Comparison of ENCODE assay signal across 9 cellular contexts in the genomic region with DNA sequence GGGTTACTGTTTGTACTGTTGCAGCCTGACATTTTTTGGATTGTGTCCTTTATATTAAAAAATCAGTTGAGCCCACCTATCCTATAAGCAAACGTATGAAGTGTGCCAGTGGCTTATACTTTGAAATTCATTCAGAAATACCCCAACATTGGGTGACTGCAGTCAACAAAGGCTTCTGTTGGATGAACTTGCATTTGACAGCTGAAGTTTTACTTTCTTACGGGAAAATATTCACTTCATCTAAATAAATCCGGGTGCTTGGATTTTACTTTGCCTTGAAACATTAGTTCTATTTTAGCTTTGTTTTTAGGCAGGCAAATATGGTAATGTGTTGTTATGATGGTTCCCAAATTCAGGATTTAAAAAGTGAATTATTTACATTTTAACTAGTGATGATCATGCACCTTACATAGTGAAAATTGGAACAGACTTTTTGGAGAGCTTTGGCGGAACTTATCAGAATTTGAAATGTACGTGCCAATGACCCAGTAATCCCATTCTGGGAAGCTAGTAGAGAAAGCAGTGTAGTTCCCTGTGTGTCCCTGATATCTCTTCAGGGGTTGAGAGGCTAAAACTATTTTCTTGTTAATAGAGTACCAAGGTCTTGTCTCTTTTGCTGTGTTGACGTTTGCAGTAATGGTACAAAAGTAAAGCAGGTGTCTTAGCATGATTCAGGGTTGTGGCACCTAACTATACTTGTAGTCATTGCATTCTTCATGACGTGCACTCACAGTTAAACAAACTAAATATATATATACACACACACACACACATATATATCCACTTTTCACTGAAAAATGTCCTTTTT. TPM values are rescaled to one million over a fixed set of nuclear protein-coding genes. Genes with fewer than 3 reads are reported as not detected.
DNase-seq lines count a peak whose midpoint lies in the region; ATAC-seq and TF ChIP-seq lines count a peak whose summit lies in the region.
"Had no signal": no experiment of that assay in that cellular context is flagged by ENCODE, and none has a peak within 500 bp of the region (broad histone marks: within the 10 kb centered on the region; RNA-seq: fewer than 3 reads in every experiment).

No MANE protein-coding gene starts in this region.

- H3K4me1 Mint-ChIP-seq in activated T-cell treated with anti-CD3 and anti-CD28 coated beads, Interleukin-2, amount 50 U/mL, for 72 hours (ENCODE audit: low read depth): peaks cover 53% of the 10 kb centered on the region

- H3K9ac ChIP-seq in adipocyte (ENCODE audit: low read length): peak overlapping the region; percentile 97

- no peaks in the 10 kb centered on the region for H3K27me3 ChIP-seq in adipocyte (replicated peaks; ENCODE audit: control insufficient read depth, insufficient read depth, low read length)
- no peaks in the 10 kb centered on the region for H3K27me3 ChIP-seq in tibial artery

- no peak for TF ChIP-seq CTCF in tibial artery (IDR thresholded peaks at IDR 0.05)

- H3K4me3 Mint-ChIP-seq in activated T-cell treated with anti-CD3 and anti-CD28 coated beads, Interleukin-2, amount 50 U/mL, for 72 hours: peak overlapping the region; percentile 96 to 99

- H3K36me3 Mint-ChIP-seq in activated T-cell treated with anti-CD3 and anti-CD28 coated beads, Interleukin-2, amount 50 U/mL, for 72 hours (ENCODE audit: insufficient read depth in 2 of 2): peaks cover 0 to 2% of the 10 kb centered on the region in 2 donors

- intact Hi-C loops in tibial artery (cut with DNase I; ENCODE audit: low total_unique reads): loop anchor here (5.0 kb wide), 1 partner anchor 52 kb away; no protein-coding TSS in a partner anchor

- DNase-seq in activated T-cell treated with anti-CD3 and anti-CD28 coated beads, Interleukin-2, amount 50 U/mL, for 72 hours: no peak
- DNase-seq in activated T-cell treated with anti-CD3 and anti-CD28 coated beads for 4 hours (no peak), adipocyte (ENCODE audit: low read depth) (peak; percentile 37), kidney tubule cell (ENCODE audit: low spot score) (peak; percentile 63), tibial artery (no peak), NCI-H1417 (lab: John Stamatoyannopoulos, UW) (no peak), NCI-H2029 treated with DMSO at 0.1 percent for 48 hours (lab: John Stamatoyannopoulos, UW) (no peak), left lobe of liver (ENCODE audit: low spot score) (no peak)
- DNase-seq: stimulated activated CD4-positive, alpha-beta T cell treated with anti-CD3 and anti-CD28 coated beads, Interleukin-15, amount 100 ng/mL, for 24 hours had no signal

- H3K4me3 ChIP-seq in adipocyte (ENCODE audit: low read length) (peak overlapping the region; percentile 96), tibial artery (peak overlapping the region; percentile 96 to 98)

- peaks cover 8% of the 10 kb centered on the region for H3K4me1 ChIP-seq in adipocyte (ENCODE audit: control insufficient read depth, insufficient read depth, low read length)
- H3K4me1 ChIP-seq in tibial artery: peaks cover 0 to 37% (median 23%) of the 10 kb centered on the region in 4 donors

- H3K27me3 Mint-ChIP-seq in activated T-cell treated with anti-CD3 and anti-CD28 coated beads, Interleukin-2, amount 50 U/mL, for 72 hours (ENCODE audit: low read depth): no peaks in the 10 kb centered on the region

- H3K9me3 ChIP-seq in adipocyte (ENCODE audit: control insufficient read depth, low read length) (no peaks in the 10 kb centered on the region), tibial artery (no peaks in the 10 kb centered on the region)

- H3K27ac Mint-ChIP-seq in activated T-cell treated with anti-CD3 and anti-CD28 coated beads, Interleukin-2, amount 50 U/mL, for 72 hours: no peak overlapping the region

- H3K9me3 Mint-ChIP-seq in activated T-cell treated with anti-CD3 and anti-CD28 coated beads, Interleukin-2, amount 50 U/mL, for 72 hours: no peaks in the 10 kb centered on the region

- peak overlapping the region; percentile 98 for H3K27ac ChIP-seq in tibial artery

- no peaks in the 10 kb centered on the region for H3K36me3 ChIP-seq in adipocyte (ENCODE audit: control insufficient read depth, insufficient read depth, low read length, severe bottlenecking)
- H3K36me3 ChIP-seq in tibial artery: no peaks in the 10 kb centered on the region

- ATAC-seq in activated T-cell treated with anti-CD3 and anti-CD28 coated beads, Interleukin-2, amount 50 U/mL, for 72 hours (replicated peaks in 1 of 2): no peak
- ATAC-seq in left lobe of liver: no peak

RNA-seq across cellular contexts. Expression of gene EXOSC2, which starts 21.9 kb away (rescaled TPM):
- total RNA-seq in activated T-cell treated with anti-CD3 and anti-CD28 coated beads, Interleukin-2, amount 50 U/mL, for 72 hours: 10 to 100 TPM; 43.7 to 55.0 TPM
- 12.9 TPM for total RNA-seq in left lobe of liver

RNA-seq across cellular contexts. Expression of gene PRDM12, which starts 51.1 kb away (rescaled TPM):
- not detected for total RNA-seq in activated T-cell treated with anti-CD3 and anti-CD28 coated beads, Interleukin-2, amount 50 U/mL, for 72 hours
- total RNA-seq in left lobe of liver: 0.08 TPM

Comparison
In these comparisons a context has a peak if more than half of its experiments do, and no peak if none do; other contexts are left out.
1. DNase-seq: peak in adipocyte (single experiment) and kidney tubule cell (single experiment); none in activated T-cell treated with anti-CD3 and anti-CD28 coated beads, Interleukin-2, amount 50 U/mL, for 72 hours (0 of 2), activated T-cell treated with anti-CD3 and anti-CD28 coated beads for 4 hours (single experiment), tibial artery (0 of 2), NCI-H1417 (0 of 3), NCI-H2029 treated with DMSO at 0.1 percent for 48 hours (single experiment) and left lobe of liver (single experiment).